ENCODE assay signal across 19 cellular contexts in the genomic region with DNA sequence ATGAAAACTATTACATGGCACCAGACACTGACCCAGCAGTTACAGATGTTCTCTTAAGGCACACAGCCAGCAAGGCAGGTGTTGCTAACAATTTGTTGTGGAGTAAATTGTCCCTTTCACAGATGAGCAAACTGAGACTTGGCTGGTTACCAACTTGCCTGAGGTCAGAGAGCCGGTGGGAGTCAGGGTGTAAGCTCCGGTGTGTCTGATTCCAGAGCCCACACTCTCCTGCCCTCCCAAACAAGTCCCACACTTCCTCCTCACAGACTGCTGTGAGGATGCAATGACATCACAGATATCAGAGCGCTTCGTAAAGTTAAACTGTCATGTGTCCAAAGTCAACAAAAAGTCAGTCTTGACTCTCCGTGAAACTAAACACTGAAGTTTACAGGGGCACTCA. TPM values are rescaled to one million over a fixed set of nuclear protein-coding genes. Genes with fewer than 3 reads are reported as not detected.
DNase-seq lines count a peak whose midpoint lies in the region; ATAC-seq and TF ChIP-seq lines count a peak whose summit lies in the region.
"Had no signal": no experiment of that assay in that cellular context is flagged by ENCODE, and none has a peak within 500 bp of the region (broad histone marks: within the 10 kb centered on the region; RNA-seq: fewer than 3 reads in every experiment).

No MANE protein-coding gene starts in this region.

- DNase-seq in left ventricle myocardium superior (no peak), cardiac septum (ENCODE audit: low spot score) (no peak), astrocyte of the spinal cord (ENCODE audit: low read depth, low spot score) (peak; percentile 75), iris pigment epithelial cell (ENCODE audit: low read depth) (peak; percentile 83), stromal cell of bone marrow (ENCODE audit: low read depth) (peak; percentile 36), transverse colon (no peak), SW 1271 (lab: John Stamatoyannopoulos, UW) (no peak)
- DNase-seq: activated B cell treated with CpG ODN at 0.5 μM for 24 hours; adrenal gland; colonic mucosa; mammary epithelial cell; MM.1S; naive thymus-derived CD8-positive, alpha-beta T cell; NCI-H1694; NCI-H446 treated with DMSO at 0.1 percent for 48 hours; psoas muscle; SHP77 treated with DMSO at 0.1 percent for 48 hours; stomach had no signal

- H3K9me3 ChIP-seq in transverse colon = no peaks in the 10 kb centered on the region
- H3K9me3 ChIP-seq: adrenal gland, colonic mucosa, psoas muscle, stomach had no signal

- in situ Hi-C loops in astrocyte of the spinal cord (cut with HindIII; ENCODE audit: low sequenced_read_pairs) = no loop called here
- in situ Hi-C loops in transverse colon (cut with MboI; ENCODE audit: low pct_ligation_motif_present in 1 of 4, low pct_unique_long_range_greater_than_20kb in 1 of 4, low sequenced_read_pairs in 3 of 4) = no loop called here

- TF ChIP-seq EP300 in transverse colon (IDR thresholded peaks at IDR 0.05; ENCODE audit: low read depth) = no peak

- H3K27me3 ChIP-seq in transverse colon = no peaks in the 10 kb centered on the region
- H3K27me3 ChIP-seq: adrenal gland, colonic mucosa, stomach had no signal

- TF ChIP-seq POLR2A in transverse colon (IDR thresholded peaks at IDR 0.05) = no peak

- H3K36me3 ChIP-seq in transverse colon = no peaks in the 10 kb centered on the region
- H3K36me3 ChIP-seq: adrenal gland, colonic mucosa, stomach had no signal

- peak; percentile 26 for ATAC-seq in left ventricle myocardium superior
- ATAC-seq in GM21381 (IDR thresholded peaks at IDR 0.05; ENCODE audit: unreplicated experiment) = no peak
- ATAC-seq: naive thymus-derived CD8-positive, alpha-beta T cell; psoas muscle had no signal

- no peak overlapping the region for H3K4me3 ChIP-seq in astrocyte of the spinal cord (ENCODE audit: low read depth, low read length)
- no peak overlapping the region for H3K4me3 ChIP-seq in transverse colon
- H3K4me3 ChIP-seq: adrenal gland, colonic mucosa, psoas muscle, stomach had no signal

- H3K4me1 ChIP-seq in transverse colon = no peaks in the 10 kb centered on the region
- H3K4me1 ChIP-seq: adrenal gland, colonic mucosa had no signal

- TF ChIP-seq CTCF in astrocyte of the spinal cord (IDR thresholded peaks at IDR 0.05; ENCODE audit: low read depth, low read length) = no peak
- TF ChIP-seq CTCF in transverse colon (IDR thresholded peaks at IDR 0.05) = no peak

- no peak overlapping the region for H3K27ac ChIP-seq in transverse colon
- H3K27ac ChIP-seq: adrenal gland, colonic mucosa, psoas muscle, stomach had no signal

- intact Hi-C loops in left ventricle myocardium superior (cut with micrococcal nuclease) (no loop called here), cardiac septum (cut with DNase I) (no loop called here), transverse colon (cut with DNase I; ENCODE audit: low total_unique reads) (no loop called here)

- 43% methylated on average over 5 of the region's 5 CpGs; no CpG with 5 or more reads in 1 of the 2 donors for WGBS in transverse colon (ENCODE audit: low coverage in 1 of 2), 2 donors

RNA-seq across cellular contexts. Expression of gene GDPD5, which starts 12.5 kb away (rescaled TPM):
- total RNA-seq in left ventricle myocardium superior (8.4 TPM), cardiac septum (6.9 TPM), transverse colon (10 to 100 TPM in 1 of 4 donors, 1 to 10 TPM in 2, not detected in 1; 3.7 to 10.1 (median 7.1) TPM)

RNA-seq across cellular contexts. Expression of gene SERPINH1, which starts 48.8 kb away (rescaled TPM):
- total RNA-seq in left ventricle myocardium superior (58.5 TPM), cardiac septum (133 TPM), transverse colon (100 to 1,000 TPM in 1 of 4 donors, 10 to 100 TPM in 3; 34.8 to 169 (median 76.0) TPM)

Comparison
In these comparisons a context has a peak if more than half of its experiments do, and no peak if none do; other contexts are left out.
1. DNase-seq: peak in astrocyte of the spinal cord (single experiment), iris pigment epithelial cell (single experiment) and stromal cell of bone marrow (single experiment); none in left ventricle myocardium superior (single experiment), cardiac septum (single experiment), transverse colon (single experiment) and SW 1271 (0 of 2).